ENCODE assay signal across 1 cellular context in the genomic region with DNA sequence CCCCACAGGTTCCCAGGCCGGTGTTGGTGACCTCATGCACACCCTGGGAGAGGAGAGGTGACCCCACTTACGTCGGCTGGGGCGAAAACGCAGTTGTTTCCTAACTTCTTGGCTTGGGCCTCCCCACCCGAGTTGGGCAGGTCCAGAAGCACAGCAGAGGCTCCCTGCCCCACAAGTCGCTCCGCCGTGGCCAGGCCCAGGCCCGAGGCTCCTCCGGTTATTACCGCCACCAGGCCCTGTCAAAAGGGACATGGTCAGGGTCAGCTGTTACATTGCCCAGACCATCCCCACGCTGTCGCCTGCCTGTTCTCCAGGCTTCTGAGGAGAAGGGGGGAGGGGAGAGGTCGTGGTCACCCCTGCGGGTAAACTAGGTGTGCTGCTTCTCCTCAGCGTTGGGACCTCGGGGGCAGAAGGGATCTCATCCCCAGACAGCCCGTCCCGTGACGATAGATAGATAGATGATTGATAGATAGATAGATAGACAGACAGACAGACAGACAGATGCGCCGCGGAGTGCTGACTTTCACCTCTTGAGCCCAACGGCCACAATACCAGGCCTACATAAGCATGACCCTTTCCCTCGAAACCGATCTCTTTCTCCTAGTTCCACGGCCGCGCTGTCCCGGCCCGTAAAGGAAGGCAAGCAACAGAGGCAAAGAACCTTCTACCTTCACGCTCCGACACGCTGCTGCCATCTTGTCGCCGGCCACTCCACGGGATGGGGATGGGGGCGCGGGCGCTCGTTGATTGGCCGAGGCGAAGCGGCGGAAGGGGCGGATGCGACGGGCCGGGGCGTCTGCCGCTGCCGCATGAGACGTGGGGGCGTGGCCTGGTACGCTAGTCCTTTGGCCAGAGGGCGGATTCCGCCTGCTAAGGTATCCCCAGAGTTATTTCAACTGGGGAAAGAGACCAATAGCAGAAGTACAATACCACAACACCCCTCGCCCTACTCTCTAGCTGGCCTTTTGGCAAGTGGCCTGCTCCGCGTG.
TF ChIP-seq lines count a peak whose summit lies in the region.

TSS of gene HSD17B10 (minus strand) at position 720 of the 989 bp plus-strand sequence. CDS start at position 695, 25 bp downstream.

TF ChIP-seq in K562, 482 proteins besides CTCF, POLR2A, EP300 and RAD21 (continued from another document and continues in another):
- TF ChIP-seq, protein P1, sequence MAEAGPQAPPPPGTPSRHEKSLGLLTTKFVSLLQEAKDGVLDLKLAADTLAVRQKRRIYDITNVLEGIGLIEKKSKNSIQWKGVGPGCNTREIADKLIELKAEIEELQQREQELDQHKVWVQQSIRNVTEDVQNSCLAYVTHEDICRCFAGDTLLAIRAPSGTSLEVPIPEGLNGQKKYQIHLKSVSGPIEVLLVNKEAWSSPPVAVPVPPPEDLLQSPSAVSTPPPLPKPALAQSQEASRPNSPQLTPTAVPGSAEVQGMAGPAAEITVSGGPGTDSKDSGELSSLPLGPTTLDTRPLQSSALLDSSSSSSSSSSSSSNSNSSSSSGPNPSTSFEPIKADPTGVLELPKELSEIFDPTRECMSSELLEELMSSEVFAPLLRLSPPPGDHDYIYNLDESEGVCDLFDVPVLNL (CRISPR knock-in tag; IDR thresholded peaks at IDR 0.05; ENCODE audit: low read depth) = no peak
- TF ChIP-seq POLR2B (IDR thresholded peaks at IDR 0.05; ENCODE audit: low read depth, partially characterized antibody) (peak; percentile 73), NONO (IDR thresholded peaks at IDR 0.05; ENCODE audit: low read depth in 2 of 2, low read length in 1 of 2) (no peak), ZNF143 (CRISPR knock-in tag; IDR thresholded peaks at IDR 0.05) (no peak), HSF4 (CRISPR knock-in tag; IDR thresholded peaks at IDR 0.05; ENCODE audit: borderline replicate concordance) (no peak), ETV5 (CRISPR knock-in tag; IDR thresholded peaks at IDR 0.05; ENCODE audit: low read depth) (no peak), ZNF780A (CRISPR knock-in tag; IDR thresholded peaks at IDR 0.05) (no peak), ATF6 (CRISPR knock-in tag; IDR thresholded peaks at IDR 0.05) (no peak), PPARD (CRISPR knock-in tag; IDR thresholded peaks at IDR 0.05) (no peak), POLR3G (IDR thresholded peaks at IDR 0.05; ENCODE audit: extremely low read depth, insufficient read length, insufficient replicate concordance) (no peak), MITF (IDR thresholded peaks at IDR 0.05) (no peak), MIER1 (IDR thresholded peaks at IDR 0.05; ENCODE audit: low read depth) (no peak), ZBTB43 (CRISPR knock-in tag; IDR thresholded peaks at IDR 0.05) (no peak), ZBTB8A (IDR thresholded peaks at IDR 0.05; ENCODE audit: partially characterized antibody) (no peak), CEBPG (CRISPR knock-in tag; IDR thresholded peaks at IDR 0.05) (no peak), CEBPG (tag; conservative IDR thresholded peaks at IDR 0.05 in 1 of 2, IDR thresholded peaks at IDR 0.05 in 1 of 2) (no peak), ZNF274 (IDR thresholded peaks at IDR 0.05; ENCODE audit: borderline replicate concordance, low read depth, low read length) (no peak), U2AF2 (optimal IDR thresholded peaks at IDR 0.05; ENCODE audit: low read depth, low read length) (no peak), CBX5 (IDR thresholded peaks at IDR 0.05; ENCODE audit: borderline replicate concordance, low read depth) (no peak), ZC3H8 (IDR thresholded peaks at IDR 0.05) (no peak), ZNF23 (CRISPR knock-in tag; IDR thresholded peaks at IDR 0.05) (no peak), MAFK (IDR thresholded peaks at IDR 0.05; ENCODE audit: low read length) (no peak), MLX (CRISPR knock-in tag; conservative IDR thresholded peaks at IDR 0.05) (no peak), PTBP1 (IDR thresholded peaks at IDR 0.05; ENCODE audit: low read depth, low read length) (no peak), ZNF212 (CRISPR knock-in tag; IDR thresholded peaks at IDR 0.05) (no peak), OTX1 (CRISPR knock-in tag; IDR thresholded peaks at IDR 0.05) (no peak), FOXA3 (CRISPR knock-in tag; conservative IDR thresholded peaks at IDR 0.05 in 1 of 2, IDR thresholded peaks at IDR 0.05 in 1 of 2) (no peak), RFX1 (IDR thresholded peaks at IDR 0.05) (no peak), LARP7 (IDR thresholded peaks at IDR 0.05) (no peak), ZSCAN29 (IDR thresholded peaks at IDR 0.05) (no peak), ZKSCAN8 (CRISPR knock-in tag; IDR thresholded peaks at IDR 0.05) (no peak), MED1 (CRISPR knock-in tag; IDR thresholded peaks at IDR 0.05; ENCODE audit: borderline replicate concordance) (no peak), HDAC2 (IDR thresholded peaks at IDR 0.05) (no peak), ETV1 (tag; conservative IDR thresholded peaks at IDR 0.05; ENCODE audit: low read depth) (no peak), ATF4 (CRISPR knock-in tag; IDR thresholded peaks at IDR 0.05) (no peak), MTA3 (IDR thresholded peaks at IDR 0.05; ENCODE audit: borderline replicate concordance) (peak; percentile 60; the same call in 1 of the 2 replicates), DIDO1 (tag; IDR thresholded peaks at IDR 0.05; ENCODE audit: low read depth) (no peak), SMARCE1 (IDR thresholded peaks at IDR 0.05) (no peak), ZNF77 (CRISPR knock-in tag; IDR thresholded peaks at IDR 0.05) (no peak), L3MBTL2 (IDR thresholded peaks at IDR 0.05) (0 out of 2 replicates have a peak, but pooled peaks have one; percentile 26), ELK1 (CRISPR knock-in tag; IDR thresholded peaks at IDR 0.05) (no peak), SMAD2 (IDR thresholded peaks at IDR 0.05; ENCODE audit: low read depth, low read length) (no peak)
- TF ChIP-seq, protein P2, sequence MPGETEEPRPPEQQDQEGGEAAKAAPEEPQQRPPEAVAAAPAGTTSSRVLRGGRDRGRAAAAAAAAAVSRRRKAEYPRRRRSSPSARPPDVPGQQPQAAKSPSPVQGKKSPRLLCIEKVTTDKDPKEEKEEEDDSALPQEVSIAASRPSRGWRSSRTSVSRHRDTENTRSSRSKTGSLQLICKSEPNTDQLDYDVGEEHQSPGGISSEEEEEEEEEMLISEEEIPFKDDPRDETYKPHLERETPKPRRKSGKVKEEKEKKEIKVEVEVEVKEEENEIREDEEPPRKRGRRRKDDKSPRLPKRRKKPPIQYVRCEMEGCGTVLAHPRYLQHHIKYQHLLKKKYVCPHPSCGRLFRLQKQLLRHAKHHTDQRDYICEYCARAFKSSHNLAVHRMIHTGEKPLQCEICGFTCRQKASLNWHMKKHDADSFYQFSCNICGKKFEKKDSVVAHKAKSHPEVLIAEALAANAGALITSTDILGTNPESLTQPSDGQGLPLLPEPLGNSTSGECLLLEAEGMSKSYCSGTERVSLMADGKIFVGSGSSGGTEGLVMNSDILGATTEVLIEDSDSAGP (CRISPR knock-in tag; IDR thresholded peaks at IDR 0.05) = no peak
- TF ChIP-seq, protein P3, sequence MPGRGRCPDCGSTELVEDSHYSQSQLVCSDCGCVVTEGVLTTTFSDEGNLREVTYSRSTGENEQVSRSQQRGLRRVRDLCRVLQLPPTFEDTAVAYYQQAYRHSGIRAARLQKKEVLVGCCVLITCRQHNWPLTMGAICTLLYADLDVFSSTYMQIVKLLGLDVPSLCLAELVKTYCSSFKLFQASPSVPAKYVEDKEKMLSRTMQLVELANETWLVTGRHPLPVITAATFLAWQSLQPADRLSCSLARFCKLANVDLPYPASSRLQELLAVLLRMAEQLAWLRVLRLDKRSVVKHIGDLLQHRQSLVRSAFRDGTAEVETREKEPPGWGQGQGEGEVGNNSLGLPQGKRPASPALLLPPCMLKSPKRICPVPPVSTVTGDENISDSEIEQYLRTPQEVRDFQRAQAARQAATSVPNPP (IDR thresholded peaks at IDR 0.05; ENCODE audit: borderline replicate concordance, insufficient read depth, insufficient read length) = no peak
- TF ChIP-seq, protein P4, sequence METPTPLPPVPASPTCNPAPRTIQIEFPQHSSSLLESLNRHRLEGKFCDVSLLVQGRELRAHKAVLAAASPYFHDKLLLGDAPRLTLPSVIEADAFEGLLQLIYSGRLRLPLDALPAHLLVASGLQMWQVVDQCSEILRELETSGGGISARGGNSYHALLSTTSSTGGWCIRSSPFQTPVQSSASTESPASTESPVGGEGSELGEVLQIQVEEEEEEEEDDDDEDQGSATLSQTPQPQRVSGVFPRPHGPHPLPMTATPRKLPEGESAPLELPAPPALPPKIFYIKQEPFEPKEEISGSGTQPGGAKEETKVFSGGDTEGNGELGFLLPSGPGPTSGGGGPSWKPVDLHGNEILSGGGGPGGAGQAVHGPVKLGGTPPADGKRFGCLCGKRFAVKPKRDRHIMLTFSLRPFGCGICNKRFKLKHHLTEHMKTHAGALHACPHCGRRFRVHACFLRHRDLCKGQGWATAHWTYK (CRISPR knock-in tag; IDR thresholded peaks at IDR 0.05) = no peak
- TF ChIP-seq, protein P5, sequence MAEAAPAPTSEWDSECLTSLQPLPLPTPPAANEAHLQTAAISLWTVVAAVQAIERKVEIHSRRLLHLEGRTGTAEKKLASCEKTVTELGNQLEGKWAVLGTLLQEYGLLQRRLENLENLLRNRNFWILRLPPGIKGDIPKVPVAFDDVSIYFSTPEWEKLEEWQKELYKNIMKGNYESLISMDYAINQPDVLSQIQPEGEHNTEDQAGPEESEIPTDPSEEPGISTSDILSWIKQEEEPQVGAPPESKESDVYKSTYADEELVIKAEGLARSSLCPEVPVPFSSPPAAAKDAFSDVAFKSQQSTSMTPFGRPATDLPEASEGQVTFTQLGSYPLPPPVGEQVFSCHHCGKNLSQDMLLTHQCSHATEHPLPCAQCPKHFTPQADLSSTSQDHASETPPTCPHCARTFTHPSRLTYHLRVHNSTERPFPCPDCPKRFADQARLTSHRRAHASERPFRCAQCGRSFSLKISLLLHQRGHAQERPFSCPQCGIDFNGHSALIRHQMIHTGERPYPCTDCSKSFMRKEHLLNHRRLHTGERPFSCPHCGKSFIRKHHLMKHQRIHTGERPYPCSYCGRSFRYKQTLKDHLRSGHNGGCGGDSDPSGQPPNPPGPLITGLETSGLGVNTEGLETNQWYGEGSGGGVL (CRISPR knock-in tag; IDR thresholded peaks at IDR 0.05) = no peak
